19 cellular contexts compared by ENCODE assay signal in the genomic region with DNA sequence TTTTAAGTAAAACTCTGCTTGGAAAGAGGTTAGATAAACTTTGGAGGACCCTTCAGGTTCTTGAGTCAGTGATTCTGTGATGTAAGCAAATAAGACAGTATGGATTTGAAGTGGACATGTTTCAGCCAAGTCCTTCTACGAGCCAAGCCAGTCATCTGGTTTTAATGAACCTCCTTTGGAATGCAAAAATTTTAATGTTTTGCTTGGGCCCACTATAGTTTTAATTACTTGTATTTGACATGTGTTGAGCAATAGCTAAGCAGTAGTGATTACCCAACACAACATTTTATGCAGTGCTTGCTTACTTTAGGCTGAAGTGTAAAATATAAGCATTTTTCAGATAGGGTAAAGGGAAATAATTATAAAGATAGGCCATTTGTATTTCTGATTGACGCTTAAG.
DNase-seq lines count a peak whose midpoint lies in the region; FAIRE-seq and TF ChIP-seq lines count a peak whose summit lies in the region.
"Had no signal": no experiment of that assay in that cellular context is flagged by ENCODE, and none has a peak within 500 bp of the region (broad histone marks: within the 10 kb centered on the region; RNA-seq: fewer than 3 reads in every experiment).

No MANE protein-coding gene starts in this region.

- intact Hi-C loops in thyroid gland (cut with DNase I) (no loop called here), ovary (cut with DNase I) (no loop called here)

- no peak overlapping the region for H3K4me3 Mint-ChIP-seq in nephron
- H3K4me3 Mint-ChIP-seq: activated B cell treated with CpG ODN at 0.5 μM for 24 hours; activated naive CD8-positive, alpha-beta T cell treated with anti-CD3 and anti-CD28 coated beads, Interleukin-2, amount 50 U/mL, for 24 hours; immature natural killer cell; natural killer cell; T-helper 17 cell had no signal

- 9 to 54% methylated on average over 2 of the region's 2 CpGs for WGBS in thyroid gland, 2 donors
- WGBS in ovary, 3 donors, result 3 to 19% (median 18%) methylated on average over 2 of the region's 2 CpGs

- no peaks in the 10 kb centered on the region for H3K9me3 ChIP-seq in thyroid gland
- no peaks in the 10 kb centered on the region for H3K9me3 ChIP-seq in ovary
- H3K9me3 ChIP-seq: BLaER1 treated with 17β-estradiol and CSF1 and Interleukin-3, amounts not matched to agents 10 nM and 100 nM had no signal

- H3K27me3 ChIP-seq in bronchial epithelial cell (ENCODE audit: control insufficient read depth, insufficient read depth, low read length), result no peaks in the 10 kb centered on the region
- no peaks in the 10 kb centered on the region for H3K27me3 ChIP-seq in thyroid gland
- no peaks in the 10 kb centered on the region for H3K27me3 ChIP-seq in ovary
- H3K27me3 ChIP-seq: BLaER1 treated with 17β-estradiol and CSF1 and Interleukin-3, amounts not matched to agents 10 nM and 100 nM had no signal

- H3K4me1 ChIP-seq in thyroid gland, result peaks cover 0 to 4% of the 10 kb centered on the region in 2 donors
- no peaks in the 10 kb centered on the region for H3K4me1 ChIP-seq in ovary (ENCODE audit: insufficient read depth)
- H3K4me1 ChIP-seq: BLaER1 treated with 17β-estradiol and CSF1 and Interleukin-3, amounts not matched to agents 10 nM and 100 nM had no signal

- H3K27ac ChIP-seq in thyroid gland (no peak overlapping the region), ovary (no peak overlapping the region)
- H3K27ac ChIP-seq: BLaER1 treated with 17β-estradiol and CSF1 and Interleukin-3, amounts not matched to agents 10 nM and 100 nM had no signal

- peak overlapping the region; percentile 24 to 89 (median 43) for H3K27ac Mint-ChIP-seq in nephron
- H3K27ac Mint-ChIP-seq: activated B cell treated with CpG ODN at 0.5 μM for 24 hours; activated naive CD8-positive, alpha-beta T cell treated with anti-CD3 and anti-CD28 coated beads, Interleukin-2, amount 50 U/mL, for 24 hours; immature natural killer cell; natural killer cell; T-helper 17 cell had no signal

- TF ChIP-seq CTCF in bronchial epithelial cell (IDR thresholded peaks at IDR 0.05; ENCODE audit: insufficient read depth, low read length, severe bottlenecking) (no peak), nephron (IDR thresholded peaks at IDR 0.05; ENCODE audit: unreplicated experiment in 3 of 3) (no peak), thyroid gland (IDR thresholded peaks at IDR 0.05) (no peak), ovary (IDR thresholded peaks at IDR 0.05) (no peak)

- H3K4me3 ChIP-seq in bronchial epithelial cell (ENCODE audit: low read depth, low read length), result no peak overlapping the region
- H3K4me3 ChIP-seq in thyroid gland (replicated peaks in 1 of 3), result no peak overlapping the region
- H3K4me3 ChIP-seq in ovary, result no peak overlapping the region
- H3K4me3 ChIP-seq: BLaER1 treated with 17β-estradiol and CSF1 and Interleukin-3, amounts not matched to agents 10 nM and 100 nM had no signal

- no peak for FAIRE-seq in bronchial epithelial cell (lab: Jason Lieb, UNC)
- no peak for FAIRE-seq in HTR-8/SVneo (lab: Jason Lieb, UNC)

- H3K4me1 Mint-ChIP-seq in nephron, result peaks cover 17% of the 10 kb centered on the region
- H3K4me1 Mint-ChIP-seq: activated B cell treated with CpG ODN at 0.5 μM for 24 hours; activated naive CD8-positive, alpha-beta T cell treated with anti-CD3 and anti-CD28 coated beads, Interleukin-2, amount 50 U/mL, for 24 hours; immature natural killer cell; natural killer cell; T-helper 17 cell had no signal

- TF ChIP-seq POLR2A in thyroid gland (IDR thresholded peaks at IDR 0.05), result no peak
- no peak for TF ChIP-seq POLR2A in ovary (IDR thresholded peaks at IDR 0.05)

- H3K9me3 Mint-ChIP-seq in nephron, result no peaks in the 10 kb centered on the region
- H3K9me3 Mint-ChIP-seq: activated B cell treated with CpG ODN at 0.5 μM for 24 hours; activated naive CD8-positive, alpha-beta T cell treated with anti-CD3 and anti-CD28 coated beads, Interleukin-2, amount 50 U/mL, for 24 hours had no signal

- TF ChIP-seq EP300 in ovary (IDR thresholded peaks at IDR 0.05), result no peak

- H3K36me3 ChIP-seq in bronchial epithelial cell (ENCODE audit: control insufficient read depth, insufficient read depth, low read length), result no peaks in the 10 kb centered on the region
- no peaks in the 10 kb centered on the region for H3K36me3 ChIP-seq in thyroid gland
- no peaks in the 10 kb centered on the region for H3K36me3 ChIP-seq in ovary
- H3K36me3 ChIP-seq: BLaER1 treated with 17β-estradiol and CSF1 and Interleukin-3, amounts not matched to agents 10 nM and 100 nM had no signal

- H3K27me3 Mint-ChIP-seq in nephron (ENCODE audit: low read depth), result no peaks in the 10 kb centered on the region
- H3K27me3 Mint-ChIP-seq: activated B cell treated with CpG ODN at 0.5 μM for 24 hours; activated naive CD8-positive, alpha-beta T cell treated with anti-CD3 and anti-CD28 coated beads, Interleukin-2, amount 50 U/mL, for 24 hours; T-helper 17 cell had no signal

- DNase-seq in AML-193 (lab: John Stamatoyannopoulos, UW) (peak; percentile 10), MV-4-11 (lab: John Stamatoyannopoulos, UW) (peak; percentile 29), bronchial epithelial cell (ENCODE audit: low read depth) (peak; percentile 9), HTR-8/SVneo (ENCODE audit: insufficient read length, low spot score) (no peak), thyroid gland (no peak), ovary (no peak)
- no peak for DNase-seq in stimulated activated CD4-positive, alpha-beta T cell treated with anti-CD3 and anti-CD28 coated beads, Interleukin-4, amount 100 ng/mL, for 24 hours
- DNase-seq: activated B cell treated with CpG ODN at 0.5 μM for 24 hours; activated naive CD8-positive, alpha-beta T cell treated with anti-CD3 and anti-CD28 coated beads, Interleukin-2, amount 50 U/mL, for 24 hours; cerebellar nuclear complex; immature natural killer cell; mammary epithelial cell; natural killer cell; NCI-H1092; stimulated activated CD4-positive, alpha-beta T cell treated with anti-CD3 and anti-CD28 coated beads, Interleukin-2, amount 100 ng/mL, for 24 hours; substantia nigra; T-helper 17 cell had no signal

- no peaks in the 10 kb centered on the region for H3K36me3 Mint-ChIP-seq in nephron (ENCODE audit: low read depth)
- H3K36me3 Mint-ChIP-seq: immature natural killer cell had no signal

Comparison
In these comparisons a context has a peak if more than half of its experiments do, and no peak if none do; other contexts are left out.
1. DNase-seq: peak in AML-193 (2 of 2), MV-4-11 (single experiment) and bronchial epithelial cell (single experiment); none in HTR-8/SVneo (single experiment), thyroid gland (0 of 2), ovary (0 of 5) and stimulated activated CD4-positive, alpha-beta T cell treated with anti-CD3 and anti-CD28 coated beads, Interleukin-4, amount 100 ng/mL, for 24 hours (single experiment).